Comparison of ENCODE assay signal across 10 cellular contexts in genomic region chr2:175575346-175576258, GRCh38.
DNase-seq lines count a peak whose midpoint lies in the region; ATAC-seq and TF ChIP-seq lines count a peak whose summit lies in the region.
"Had no signal": no experiment of that assay in that cellular context is flagged by ENCODE, and none has a peak within 500 bp of the region (broad histone marks: within the 10 kb centered on the region; RNA-seq: fewer than 3 reads in every experiment).

No MANE protein-coding gene starts in this region.

- H2AFZ ChIP-seq in PC-3 (ENCODE audit: low read length): no peak overlapping the region

- H3K9me2 ChIP-seq in PC-3 (replicated peaks; ENCODE audit: low read length): no peaks in the 10 kb centered on the region

- H3K27ac ChIP-seq in PC-3 (ENCODE audit: low read length): no peak overlapping the region
- no peak overlapping the region for H3K27ac ChIP-seq in gastrocnemius medialis
- H3K27ac ChIP-seq: SJSA1 had no signal

- TF ChIP-seq POLR2A in gastrocnemius medialis (IDR thresholded peaks at IDR 0.05): no peak

- H3K4me2 ChIP-seq in PC-3 (ENCODE audit: low read length): no peak overlapping the region

- TF ChIP-seq CTCF in PC-3 (conservative IDR thresholded peaks at IDR 0.05; ENCODE audit: low read depth, low read length) (no peak), gastrocnemius medialis (IDR thresholded peaks at IDR 0.05 in 4 of 5, conservative IDR thresholded peaks at IDR 0.05 in 1 of 5) (no peak)

- H3K9me3 ChIP-seq in PC-3 (ENCODE audit: low read length) (no peaks in the 10 kb centered on the region), gastrocnemius medialis (no peaks in the 10 kb centered on the region)
- H3K9me3 ChIP-seq: SJSA1 had no signal

- H3K4me3 Mint-ChIP-seq in natural killer cell treated with Interleukin-12 subunit alpha and Interleukin-12 subunit beta and Interleukin-15 and Interleukin-18, amount 100 ng/mL, for 72 hours: peak overlapping the region; percentile 71
- H3K4me3 Mint-ChIP-seq: activated naive CD4-positive, alpha-beta T cell treated with anti-CD3 and anti-CD28 coated beads, Interleukin-2, amount 50 U/mL, for 24 hours had no signal

- H3F3A ChIP-seq in PC-3 (ENCODE audit: low read length, unreplicated experiment): no peaks in the 10 kb centered on the region

- CTCF ChIA-PET in PC-3 (lab: Charles Lee): no interaction called here

- H3K79me2 ChIP-seq in PC-3 (ENCODE audit: low read length): no peaks in the 10 kb centered on the region

- H3K4me3 ChIP-seq in PC-3 (ENCODE audit: low read length) (no peak overlapping the region), gastrocnemius medialis (no peak overlapping the region)
- H3K4me3 ChIP-seq: SJSA1 had no signal

- ATAC-seq in GM21717 (IDR thresholded peaks at IDR 0.05; ENCODE audit: unreplicated experiment) (peak; percentile 96), HG03469 (IDR thresholded peaks at IDR 0.05; ENCODE audit: unreplicated experiment) (peak; percentile 95), PC-3 (no peak), gastrocnemius medialis (no peak)
- ATAC-seq in natural killer cell treated with Interleukin-12 subunit alpha and Interleukin-12 subunit beta and Interleukin-15 and Interleukin-18, amount 100 ng/mL, for 72 hours: peak; percentile 84 to 90

- intact Hi-C loops in PC-3 (cut with micrococcal nuclease) (no loop called here), gastrocnemius medialis (cut with DNase I; ENCODE audit: low total_unique reads) (no loop called here)

- H3K9ac ChIP-seq in PC-3 (ENCODE audit: low read length): no peak overlapping the region

- peaks cover 72% of the 10 kb centered on the region for H3K27me3 ChIP-seq in PC-3 (ENCODE audit: low read length)
- no peaks in the 10 kb centered on the region for H3K27me3 ChIP-seq in gastrocnemius medialis
- H3K27me3 ChIP-seq: SJSA1 had no signal

- peaks cover 9% of the 10 kb centered on the region for H3K36me3 Mint-ChIP-seq in natural killer cell treated with Interleukin-12 subunit alpha and Interleukin-12 subunit beta and Interleukin-15 and Interleukin-18, amount 100 ng/mL, for 72 hours
- H3K36me3 Mint-ChIP-seq: activated naive CD4-positive, alpha-beta T cell treated with anti-CD3 and anti-CD28 coated beads, Interleukin-2, amount 50 U/mL, for 24 hours had no signal

- BruUV-seq in PC-3 (replicated peaks; lab: Mats Ljungman, UMichigan): no TSS peak

- peak overlapping the region; percentile 67 to 69 for H3K27ac Mint-ChIP-seq in natural killer cell treated with Interleukin-12 subunit alpha and Interleukin-12 subunit beta and Interleukin-15 and Interleukin-18, amount 100 ng/mL, for 72 hours
- H3K27ac Mint-ChIP-seq: activated naive CD4-positive, alpha-beta T cell treated with anti-CD3 and anti-CD28 coated beads, Interleukin-2, amount 50 U/mL, for 24 hours had no signal

- H3K36me3 ChIP-seq in PC-3 (ENCODE audit: low read depth, low read length) (no peaks in the 10 kb centered on the region), gastrocnemius medialis (no peaks in the 10 kb centered on the region)
- H3K36me3 ChIP-seq: SJSA1 had no signal

- POLR2A ChIA-PET in PC-3 (lab: Charles Lee; ENCODE audit: unreplicated experiment): no interaction called here

- H3K4me1 ChIP-seq in PC-3 (ENCODE audit: insufficient read depth, low read length) (no peaks in the 10 kb centered on the region), gastrocnemius medialis (no peaks in the 10 kb centered on the region)
- H3K4me1 ChIP-seq: SJSA1 had no signal

- H4K20me1 ChIP-seq in PC-3 (ENCODE audit: low read length): no peaks in the 10 kb centered on the region

- no peaks in the 10 kb centered on the region for H3K9me3 Mint-ChIP-seq in natural killer cell treated with Interleukin-12 subunit alpha and Interleukin-12 subunit beta and Interleukin-15 and Interleukin-18, amount 100 ng/mL, for 72 hours
- H3K9me3 Mint-ChIP-seq: activated naive CD4-positive, alpha-beta T cell treated with anti-CD3 and anti-CD28 coated beads, Interleukin-2, amount 50 U/mL, for 24 hours had no signal

- in situ Hi-C loops in gastrocnemius medialis (cut with MboI; ENCODE audit: low sequenced_read_pairs in 4 of 4): no loop called here

- H3K4me1 Mint-ChIP-seq in natural killer cell treated with Interleukin-12 subunit alpha and Interleukin-12 subunit beta and Interleukin-15 and Interleukin-18, amount 100 ng/mL, for 72 hours (ENCODE audit: low read depth in 2 of 2): peaks cover 31% of the 10 kb centered on the region in 2 donors

- DNase-seq in NCI-H1417 (lab: John Stamatoyannopoulos, UW): peak in 2 of 3 experiments; percentile 38 to 62
- no peak for DNase-seq in NCI-H1417 treated with DMSO at 0.1 percent for 48 hours (lab: John Stamatoyannopoulos, UW)
- DNase-seq in natural killer cell treated with Interleukin-12 subunit alpha and Interleukin-12 subunit beta and Interleukin-15 and Interleukin-18, amount 100 ng/mL, for 72 hours (ENCODE audit: low spot score): no peak
- DNase-seq in PC-3: no peak
- no peak for DNase-seq in activated T-cell treated with anti-CD3 and anti-CD28 coated beads, Interleukin-2, amount 50 U/mL, for 1 hour
- no peak for DNase-seq in gastrocnemius medialis

- H3K27me3 Mint-ChIP-seq in natural killer cell treated with Interleukin-12 subunit alpha and Interleukin-12 subunit beta and Interleukin-15 and Interleukin-18, amount 100 ng/mL, for 72 hours: peaks cover 44 to 54% of the 10 kb centered on the region in 2 donors

Comparison
In these comparisons a context has a peak if more than half of its experiments do, and no peak if none do; other contexts are left out.
1. DNase-seq: peak in NCI-H1417 (2 of 3); none in NCI-H1417 treated with DMSO at 0.1 percent for 48 hours (single experiment), natural killer cell treated with Interleukin-12 subunit alpha and Interleukin-12 subunit beta and Interleukin-15 and Interleukin-18, amount 100 ng/mL, for 72 hours (single experiment), PC-3 (single experiment), activated T-cell treated with anti-CD3 and anti-CD28 coated beads, Interleukin-2, amount 50 U/mL, for 1 hour (single experiment) and gastrocnemius medialis (0 of 2).
2. ATAC-seq: peak in GM21717 (single experiment), HG03469 (single experiment) and natural killer cell treated with Interleukin-12 subunit alpha and Interleukin-12 subunit beta and Interleukin-15 and Interleukin-18, amount 100 ng/mL, for 72 hours (2 of 2); none in PC-3 (single experiment) and gastrocnemius medialis (0 of 2).